In the genomic region with DNA sequence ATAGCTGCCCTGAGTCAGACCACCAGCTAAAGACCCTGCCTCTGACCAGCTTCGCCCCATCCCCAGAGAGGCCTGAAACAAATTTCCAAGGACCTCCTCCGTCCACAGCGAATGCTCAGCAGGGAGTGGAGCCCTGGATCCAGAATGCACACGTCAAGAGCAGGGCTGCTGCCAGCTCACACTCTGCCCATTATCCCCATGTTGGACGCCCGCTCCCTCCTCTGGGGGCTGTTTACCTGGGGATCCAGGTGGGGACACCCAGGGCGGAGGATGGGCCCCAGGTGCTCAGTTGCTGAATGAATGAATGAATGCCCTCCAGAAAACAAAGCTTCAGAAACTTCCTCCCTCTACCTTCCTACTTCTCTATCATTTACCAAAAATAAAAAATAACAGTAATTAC, we compare ENCODE assay signal across 12 cellular contexts. TPM values are rescaled to one million over a fixed set of nuclear protein-coding genes. Genes with fewer than 3 reads are reported as not detected.
DNase-seq lines count a peak whose midpoint lies in the region; ATAC-seq and TF ChIP-seq lines count a peak whose summit lies in the region.
"Had no signal": no experiment of that assay in that cellular context is flagged by ENCODE, and none has a peak within 500 bp of the region (broad histone marks: within the 10 kb centered on the region; RNA-seq: fewer than 3 reads in every experiment).

No MANE protein-coding gene starts in this region.

- no peak overlapping the region for H3K56ac ChIP-seq in mesendoderm (ENCODE audit: low read length)

- in situ Hi-C loops in GM13977 (cut with MboI; ENCODE audit: low pct_unique_long_range_greater_than_20kb, low sequenced_read_pairs, unreplicated experiment), result no loop called here

- H3K4me2 ChIP-seq in mesendoderm (ENCODE audit: low read length), result no peak overlapping the region

- H2BK120ac ChIP-seq in mesendoderm (ENCODE audit: low read depth, low read length), result no peak overlapping the region

- peak overlapping the region; percentile 45 for H3K23ac ChIP-seq in mesendoderm (ENCODE audit: low read length)

- TF ChIP-seq CTCF in type B pancreatic cell (conservative IDR thresholded peaks at IDR 0.05) (no peak), GM13977 (IDR thresholded peaks at IDR 0.05; ENCODE audit: extremely low read depth, insufficient read depth, missing control alignments) (no peak)

- H4K5ac ChIP-seq in mesendoderm (ENCODE audit: low read length), result no peak overlapping the region

- no peak for ATAC-seq in activated T-helper 17 cell treated with anti-CD3 and anti-CD28 coated beads, Interleukin-2, amount 50 U/mL, for 72 hours (replicated peaks)

- H3K4me1 Mint-ChIP-seq in activated T-helper 17 cell treated with anti-CD3 and anti-CD28 coated beads, Interleukin-2, amount 50 U/mL, for 72 hours, result peaks cover 61% of the 10 kb centered on the region
- peaks cover 31% of the 10 kb centered on the region for H3K4me1 Mint-ChIP-seq in type B pancreatic cell (ENCODE audit: unreplicated experiment)
- H3K4me1 Mint-ChIP-seq: memory B cell had no signal

- H3K4me3 ChIP-seq in mesendoderm (ENCODE audit: low read length), result no peak overlapping the region
- H3K4me3 ChIP-seq in MG63, result no peak overlapping the region

- H3K9me3 Mint-ChIP-seq in activated T-helper 17 cell treated with anti-CD3 and anti-CD28 coated beads, Interleukin-2, amount 50 U/mL, for 72 hours, result no peaks in the 10 kb centered on the region
- H3K9me3 Mint-ChIP-seq in type B pancreatic cell, result no peaks in the 10 kb centered on the region
- H3K9me3 Mint-ChIP-seq: memory B cell had no signal

- H3K4me1 ChIP-seq in mesendoderm (ENCODE audit: control insufficient read depth, low read depth, low read length), result peaks cover 9% of the 10 kb centered on the region

- peaks cover 55% of the 10 kb centered on the region for H3K79me2 ChIP-seq in mesendoderm (ENCODE audit: control insufficient read depth, insufficient read depth, low read length)

- WGBS in mesendoderm (ENCODE audit: extremely low coverage, insufficient coverage, low lambda C conversion rate), result no CpG with 5 or more reads among the region's 7 CpGs

- H4K8ac ChIP-seq in mesendoderm (ENCODE audit: low read depth, low read length), result no peak overlapping the region

- no peaks in the 10 kb centered on the region for H3K27me3 Mint-ChIP-seq in activated T-helper 17 cell treated with anti-CD3 and anti-CD28 coated beads, Interleukin-2, amount 50 U/mL, for 72 hours
- H3K27me3 Mint-ChIP-seq in type B pancreatic cell, result peaks cover 9% of the 10 kb centered on the region

- H3K36me3 ChIP-seq in mesendoderm (ENCODE audit: control insufficient read depth, insufficient read depth, low read length), result peaks cover 1% of the 10 kb centered on the region
- no peaks in the 10 kb centered on the region for H3K36me3 ChIP-seq in MG63

- no peak overlapping the region for H3K4ac ChIP-seq in mesendoderm (ENCODE audit: low read depth, low read length)

- H3K27ac Mint-ChIP-seq in activated T-helper 17 cell treated with anti-CD3 and anti-CD28 coated beads, Interleukin-2, amount 50 U/mL, for 72 hours, result peak overlapping the region; percentile 92
- peak overlapping the region; percentile 55 for H3K27ac Mint-ChIP-seq in type B pancreatic cell
- H3K27ac Mint-ChIP-seq: memory B cell had no signal

- H2BK15ac ChIP-seq in mesendoderm (replicated peaks; ENCODE audit: low read depth), result no peak overlapping the region

- H2AK5ac ChIP-seq in mesendoderm (ENCODE audit: low read length), result no peak overlapping the region

- H3K36me3 Mint-ChIP-seq in activated T-helper 17 cell treated with anti-CD3 and anti-CD28 coated beads, Interleukin-2, amount 50 U/mL, for 72 hours (ENCODE audit: low read depth), result peaks cover 100% of the 10 kb centered on the region
- peaks cover 3% of the 10 kb centered on the region for H3K36me3 Mint-ChIP-seq in type B pancreatic cell
- H3K36me3 Mint-ChIP-seq: memory B cell had no signal

- H3K9me3 ChIP-seq in MG63, result no peaks in the 10 kb centered on the region

- no peak overlapping the region for H3K9ac ChIP-seq in mesendoderm (ENCODE audit: low read length)

- H3K18ac ChIP-seq in mesendoderm (ENCODE audit: low read length), result no peak overlapping the region

- H3K27ac ChIP-seq in mesendoderm (ENCODE audit: low read depth, low read length), result no peak overlapping the region

- H3K27me3 ChIP-seq in mesendoderm (ENCODE audit: insufficient read depth, low read length, poor library complexity) (no peaks in the 10 kb centered on the region), MG63 (no peaks in the 10 kb centered on the region)

- H2BK5ac ChIP-seq in mesendoderm (ENCODE audit: low read length), result no peak overlapping the region

- H3K79me1 ChIP-seq in mesendoderm (ENCODE audit: low read length), result peaks cover 43% of the 10 kb centered on the region

- DNase-seq in activated naive CD4-positive, alpha-beta T cell treated with Interleukin-2 at 50 U/mL for 16 hours, result peak; percentile 1
- DNase-seq in activated naive CD4-positive, alpha-beta T cell treated with anti-CD3 and anti-CD28 coated beads, Interleukin-2, amount 50 U/mL, for 16 hours, result no peak
- DNase-seq in mesendoderm, result no peak
- no peak for DNase-seq in type B pancreatic cell (ENCODE audit: extremely low spot score, unreplicated experiment)
- DNase-seq in MG63, result no peak
- DNase-seq in GM13977 (ENCODE audit: low spot score), result no peak
- DNase-seq: Karpas-422, kidney, NCI-H1105 treated with DMSO at 0.1 percent for 48 hours had no signal

- peak overlapping the region; percentile 96 for H3K4me3 Mint-ChIP-seq in activated T-helper 17 cell treated with anti-CD3 and anti-CD28 coated beads, Interleukin-2, amount 50 U/mL, for 72 hours
- peak overlapping the region; percentile 25 for H3K4me3 Mint-ChIP-seq in type B pancreatic cell
- H3K4me3 Mint-ChIP-seq: memory B cell had no signal

RNA-seq across cellular contexts. Expression of gene BCL11B, which starts 18.1 kb away (rescaled TPM):
- total RNA-seq in activated T-helper 17 cell treated with anti-CD3 and anti-CD28 coated beads, Interleukin-2, amount 50 U/mL, for 72 hours, result 10 to 100 TPM; 51.4 to 52.9 TPM
- 2.8 TPM for polyA plus RNA-seq in mesendoderm (2013, experiment 1 of 2)
- polyA plus RNA-seq in mesendoderm (2013, experiment 2 of 2), result 2.5 TPM
- total RNA-seq in type B pancreatic cell (ENCODE audit: low replicate concordance), result 11.4 and 32.0 TPM in 2 replicates
- total RNA-seq in MG63 (2014; rRNA removed; shearing (Covaris generic); ENCODE audit: low replicate concordance), result not detected in 2 replicates
- total RNA-seq: G401 had no signal

Comparison
In these comparisons a context has a peak if more than half of its experiments do, and no peak if none do; other contexts are left out.
1. RNA of gene BCL11B, which starts 18.1 kb away (total RNA-seq): 51.4 to 52.9 TPM in activated T-helper 17 cell treated with anti-CD3 and anti-CD28 coated beads, Interleukin-2, amount 50 U/mL, for 72 hours and 11.4 to 32.0 TPM in type B pancreatic cell; not detected in MG63; every median in the first group is over 10 times any median in the second.